7 cellular contexts compared by ENCODE assay signal in genomic region chr16:46688101-46688656, GRCh38. TPM values are rescaled to one million over a fixed set of nuclear protein-coding genes. Genes with fewer than 3 reads are reported as not detected.
DNase-seq lines count a peak whose midpoint lies in the region; ATAC-seq, FAIRE-seq and TF ChIP-seq lines count a peak whose summit lies in the region.

No MANE protein-coding gene starts in this region.

- H3K36me3 ChIP-seq in keratinocyte (ENCODE audit: control insufficient read depth in 2 of 2, extremely low read depth in 1 of 2, insufficient read depth in 2 of 2, low read length in 2 of 2): peaks cover 0 to 1% of the 10 kb centered on the region in 2 experiments

- no peaks in the 10 kb centered on the region for H3K9me1 ChIP-seq in keratinocyte (ENCODE audit: control insufficient read depth, extremely low read depth, insufficient read depth, low read length)

- peak overlapping the region; percentile 97 for H3K9ac ChIP-seq in keratinocyte (ENCODE audit: control insufficient read depth, extremely low read depth, insufficient read depth, low read length)

- FAIRE-seq in keratinocyte (lab: Jason Lieb, UNC): no peak

- dilution Hi-C loops in keratinocyte (cut with MboI; ENCODE audit: extremely low pct_ligation_motif_present, low sequenced_read_pairs): no loop called here

- H2AFZ ChIP-seq in keratinocyte (ENCODE audit: control insufficient read depth, low read length): peak overlapping the region; percentile 80

- peak overlapping the region; percentile 97 for H3K27ac ChIP-seq in keratinocyte (ENCODE audit: control insufficient read depth, insufficient read depth, low read length)
- H3K27ac ChIP-seq in temporal lobe (ENCODE audit: low read depth, low read length): peak overlapping the region; percentile 99

- peak overlapping the region; percentile 84 to 91 (median 88) for H3K4me3 ChIP-seq in keratinocyte (ENCODE audit: control insufficient read depth in 2 of 3, extremely low read depth in 1 of 3, insufficient read depth in 2 of 3, low read depth in 1 of 3, low read length in 3 of 3)

- peak overlapping the region; percentile 92 for H3K4me2 ChIP-seq in keratinocyte (ENCODE audit: control insufficient read depth, extremely low read depth, insufficient read depth, low read depth, low read length)

- TF ChIP-seq CTCF in keratinocyte (optimal IDR thresholded peaks at IDR 0.05 in 1 of 3, IDR thresholded peaks at IDR 0.05 in 1 of 3, conservative IDR thresholded peaks at IDR 0.05 in 1 of 3; ENCODE audit: extremely low read depth in 1 of 3, insufficient read depth in 2 of 3, low read length in 3 of 3): no peak

- DNase-seq in amniotic epithelial cell (ENCODE audit: low read depth) (peak; percentile 7), keratinocyte (ENCODE audit: low read depth, low spot score) (no peak), ACHN (no peak)
- DNase-seq in activated CD4-positive, alpha-beta T cell treated with anti-CD3 and anti-CD28 coated beads, Interleukin-2, amount 50 U/mL, for 1 hour: no peak

- no peaks in the 10 kb centered on the region for H3K27me3 ChIP-seq in keratinocyte (ENCODE audit: control insufficient read depth, extremely low read depth, insufficient read depth, low read length)

- H4K20me1 ChIP-seq in keratinocyte (ENCODE audit: control insufficient read depth, extremely low read depth, insufficient read depth, low read length): peaks cover 25% of the 10 kb centered on the region

- H3K79me2 ChIP-seq in keratinocyte (ENCODE audit: control insufficient read depth, insufficient read depth, low read length): peaks cover 83% of the 10 kb centered on the region

- H3K4me1 ChIP-seq in keratinocyte (ENCODE audit: control insufficient read depth, extremely low read depth, insufficient read depth, low read length): peaks cover 27% of the 10 kb centered on the region

- H3K9me3 ChIP-seq in keratinocyte (ENCODE audit: control insufficient read depth, low read depth, low read length): no peaks in the 10 kb centered on the region

- ATAC-seq in HG03575 (IDR thresholded peaks at IDR 0.05; ENCODE audit: extremely low read depth, insufficient number of reproducible peaks, low FRiP score, unreplicated experiment) (peak; percentile 14), HG02981 (IDR thresholded peaks at IDR 0.05; ENCODE audit: unreplicated experiment) (no peak)

- in situ Hi-C loops in ACHN (cut with HindIII; ENCODE audit: low pct_ligation_motif_present, low pct_unique_long_range_greater_than_20kb, low sequenced_read_pairs): no loop called here

RNA-seq across cellular contexts. Expression of gene VPS35, which starts 0.8 kb away (rescaled TPM):
- polyA plus RNA-seq in keratinocyte: 48.6 to 87.3 TPM (median 51.2 TPM) in 3 replicates
- polyA plus RNA-seq in keratinocyte (2011; ENCODE audit: low read depth): 98.7 TPM
- 37.6 and 70.2 TPM in 2 replicates for polyA plus RNA-seq in keratinocyte (2011; cell fraction: cytosol; rRNA removed)
- polyA plus RNA-seq in keratinocyte (2011; cell fraction: nucleus; rRNA removed): 46.4 and 60.8 TPM in 2 replicates
- polyA plus RNA-seq in keratinocyte (2012; ENCODE audit: low replicate concordance): 80.5 and 89.7 TPM in 2 replicates
- 17.7 to 85.3 TPM (median 39.6 TPM) in 3 replicates for polyA minus RNA-seq in keratinocyte
- 50.5 TPM for polyA minus RNA-seq in keratinocyte (2011; cell fraction: cytosol; rRNA and poly(A)+ RNA removed)
- 31.0 and 81.0 TPM in 2 replicates for polyA minus RNA-seq in keratinocyte (2011; cell fraction: nucleus; rRNA and poly(A)+ RNA removed)
- total RNA-seq in temporal lobe: 108 TPM

RNA-seq across cellular contexts. Expression of gene ORC6, which starts 1.3 kb away (rescaled TPM):
- polyA plus RNA-seq in keratinocyte: 9.3 to 21.9 TPM (median 16.6 TPM) in 3 replicates
- 4.4 TPM for polyA plus RNA-seq in keratinocyte (2011; ENCODE audit: low read depth)
- 7.8 and 9.4 TPM in 2 replicates for polyA plus RNA-seq in keratinocyte (2011; cell fraction: cytosol; rRNA removed)
- 12.8 and 13.3 TPM in 2 replicates for polyA plus RNA-seq in keratinocyte (2011; cell fraction: nucleus; rRNA removed)
- polyA plus RNA-seq in keratinocyte (2012; ENCODE audit: low replicate concordance): 1.7 and 13.1 TPM in 2 replicates
- 1.7 to 6.9 TPM (median 2.3 TPM) in 3 replicates for polyA minus RNA-seq in keratinocyte
- polyA minus RNA-seq in keratinocyte (2011; cell fraction: cytosol; rRNA and poly(A)+ RNA removed): 7.5 TPM
- polyA minus RNA-seq in keratinocyte (2011; cell fraction: nucleus; rRNA and poly(A)+ RNA removed): 3.2 and 6.0 TPM in 2 replicates
- total RNA-seq in temporal lobe: 5.9 TPM

RNA-seq across cellular contexts. Expression of gene MYLK3, which starts 60.0 kb away (rescaled TPM):
- 0.03 to 0.04 TPM in 2 of 3 replicates, not detected in the other for polyA plus RNA-seq in keratinocyte
- not detected for polyA plus RNA-seq in keratinocyte (2011; ENCODE audit: low read depth)
- 0.01 TPM in 1 of 2 replicates, not detected in the other for polyA plus RNA-seq in keratinocyte (2011; cell fraction: cytosol; rRNA removed)
- 0.11 and 0.12 TPM in 2 replicates for polyA plus RNA-seq in keratinocyte (2011; cell fraction: nucleus; rRNA removed)
- polyA plus RNA-seq in keratinocyte (2012; ENCODE audit: low replicate concordance): not detected in 2 replicates
- polyA minus RNA-seq in keratinocyte: 0.29 TPM in 1 of 3 replicates, not detected in the others
- polyA minus RNA-seq in keratinocyte (2011; cell fraction: cytosol; rRNA and poly(A)+ RNA removed): not detected
- not detected in 2 replicates for polyA minus RNA-seq in keratinocyte (2011; cell fraction: nucleus; rRNA and poly(A)+ RNA removed)
- 0.98 TPM for total RNA-seq in temporal lobe
